ENCODE assay signal across 11 cellular contexts in genomic region chr2:238908960-238909951, GRCh38.
A peak's percentile ranks its signal among the peaks of the same experiment; 100 is the strongest.
DNase-seq lines count a peak whose midpoint lies in the region; ATAC-seq and TF ChIP-seq lines count a peak whose summit lies in the region.
"Had no signal": no experiment of that assay in that cellular context is flagged by ENCODE, and none has a peak within 500 bp of the region (broad histone marks: within the 10 kb centered on the region; RNA-seq: fewer than 3 reads in every experiment).

No MANE protein-coding gene starts in this region.

- peak; percentile 25 for DNase-seq in activated CD4-positive, CD25-positive, alpha-beta regulatory T cell treated with anti-CD3 and anti-CD28 coated beads, Interleukin-2, amount 50 U/mL, for 72 hours
- peak; percentile 43 for DNase-seq in fibroblast of peridontal ligament (ENCODE audit: extremely low read depth)
- DNase-seq in mucosa of descending colon = peak in 1 of 3 donors; percentile 52
- DNase-seq in ureter (ENCODE audit: low spot score) = peak; percentile 43
- no peak for DNase-seq in HUDEP-2 (lab: John Stamatoyannopoulos, UW; ENCODE audit: unreplicated experiment in 76 of 76)
- DNase-seq: activated gamma-delta T cell treated with Interleukin-2 at 50 U/mL for 16 hours; midbrain; stimulated activated CD4-positive, alpha-beta T cell treated with anti-CD3 and anti-CD28 coated beads, Interleukin-4, amount 100 ng/mL, for 24 hours had no signal

- H3K36me3 ChIP-seq in mucosa of descending colon (ENCODE audit: low read depth) = no peaks in the 10 kb centered on the region

- intact Hi-C loops in mucosa of descending colon (cut with DNase I, micrococcal nuclease) = no loop called here

- no peaks in the 10 kb centered on the region for H3K9me3 ChIP-seq in mucosa of descending colon

- H3K4me3 ChIP-seq in mucosa of descending colon = no peak overlapping the region

- no peak overlapping the region for H3K4me3 Mint-ChIP-seq in stimulated activated memory B cell treated with anti-CD40 and anti-IgM and Interleukin-4, amounts not matched to agents 10 μg/mL and 1 μg/mL and 100 μg/mL, for 72 hours

- H3K27me3 Mint-ChIP-seq in stimulated activated memory B cell treated with anti-CD40 and anti-IgM and Interleukin-4, amounts not matched to agents 10 μg/mL and 1 μg/mL and 100 μg/mL, for 72 hours = no peaks in the 10 kb centered on the region

- no peaks in the 10 kb centered on the region for H3K36me3 Mint-ChIP-seq in stimulated activated memory B cell treated with anti-CD40 and anti-IgM and Interleukin-4, amounts not matched to agents 10 μg/mL and 1 μg/mL and 100 μg/mL, for 72 hours

- no peaks in the 10 kb centered on the region for H3K4me1 Mint-ChIP-seq in stimulated activated memory B cell treated with anti-CD40 and anti-IgM and Interleukin-4, amounts not matched to agents 10 μg/mL and 1 μg/mL and 100 μg/mL, for 72 hours

- TF ChIP-seq CTCF in mucosa of descending colon (IDR thresholded peaks at IDR 0.05) = no peak

- peaks cover 6% of the 10 kb centered on the region for H3K9me3 Mint-ChIP-seq in stimulated activated memory B cell treated with anti-CD40 and anti-IgM and Interleukin-4, amounts not matched to agents 10 μg/mL and 1 μg/mL and 100 μg/mL, for 72 hours

- no peaks in the 10 kb centered on the region for H3K4me1 ChIP-seq in mucosa of descending colon (ENCODE audit: low read depth)

- H3K27ac Mint-ChIP-seq in stimulated activated memory B cell treated with anti-CD40 and anti-IgM and Interleukin-4, amounts not matched to agents 10 μg/mL and 1 μg/mL and 100 μg/mL, for 72 hours = no peak overlapping the region

- ATAC-seq in activated CD4-positive, CD25-positive, alpha-beta regulatory T cell treated with anti-CD3 and anti-CD28 coated beads, Interleukin-2, amount 50 U/mL, for 24 hours = no peak
- peak; percentile 40 for ATAC-seq in mucosa of descending colon
- ATAC-seq in stimulated activated memory B cell treated with anti-CD40 and anti-IgM and Interleukin-4, amounts not matched to agents 10 μg/mL and 1 μg/mL and 100 μg/mL, for 72 hours = no peak
- ATAC-seq in HG02798 (IDR thresholded peaks at IDR 0.05; ENCODE audit: poor library complexity, unreplicated experiment) = no peak

Comparison
In these comparisons a context has a peak if more than half of its experiments do, and no peak if none do; other contexts are left out.
1. DNase-seq: peak in activated CD4-positive, CD25-positive, alpha-beta regulatory T cell treated with anti-CD3 and anti-CD28 coated beads, Interleukin-2, amount 50 U/mL, for 72 hours (single experiment), fibroblast of peridontal ligament (single experiment) and ureter (single experiment); none in HUDEP-2 (0 of 76).